In the genomic region with DNA sequence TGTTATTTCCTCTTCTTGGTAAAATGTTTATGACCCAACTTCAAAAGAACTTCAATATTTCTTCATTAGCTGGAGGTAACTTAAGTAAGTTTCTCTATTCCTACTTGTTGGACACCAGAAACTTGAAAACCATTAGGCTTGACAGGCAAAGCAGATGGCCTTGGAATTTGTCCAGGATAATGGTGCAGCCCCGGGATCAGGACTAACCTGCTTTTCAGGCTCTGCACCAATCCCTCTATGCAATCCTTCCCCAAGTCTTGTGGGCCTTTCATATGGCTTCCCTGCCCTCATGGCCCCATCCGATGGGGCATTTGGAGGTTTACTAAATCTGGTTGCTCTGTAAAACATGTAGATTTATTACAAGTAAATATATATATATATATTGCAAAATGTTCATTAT, we compare ENCODE assay signal across 22 cellular contexts.
DNase-seq lines count a peak whose midpoint lies in the region; ATAC-seq and TF ChIP-seq lines count a peak whose summit lies in the region.
"Had no signal": no experiment of that assay in that cellular context is flagged by ENCODE, and none has a peak within 500 bp of the region (broad histone marks: within the 10 kb centered on the region; RNA-seq: fewer than 3 reads in every experiment).

No MANE protein-coding gene starts in this region.

- H3K27me3 ChIP-seq in PC-9 (ENCODE audit: insufficient read depth, low read depth) (no peaks in the 10 kb centered on the region), upper lobe of right lung (no peaks in the 10 kb centered on the region)
- H3K27me3 ChIP-seq: ascending aorta, left lung had no signal

- POLR2A ChIA-PET in PC-9 (lab: Charles Lee; ENCODE audit: unreplicated experiment) (no interaction called here), GM10248 (lab: Yijun Ruan, JAX) (no interaction called here)

- H3K27ac ChIP-seq in PC-9 (peak overlapping the region; percentile 10; the same call in 1 of the 2 replicates), upper lobe of right lung (no peak overlapping the region)
- H3K27ac ChIP-seq: ascending aorta, left lung, thoracic aorta had no signal

- intact Hi-C loops in PC-9 (cut with micrococcal nuclease; ENCODE audit: unreplicated experiment) (no loop called here), mucosa of descending colon (cut with DNase I, micrococcal nuclease) (no loop called here), upper lobe of right lung (cut with DNase I) (no loop called here)

- H3K4me1 ChIP-seq in PC-9 (replicated peaks; ENCODE audit: insufficient read depth) (peaks cover 37% of the 10 kb centered on the region), mucosa of descending colon (ENCODE audit: low read depth) (peaks cover 5% of the 10 kb centered on the region), upper lobe of right lung (peaks cover 15% of the 10 kb centered on the region)

- DNase-seq in DMS53 treated with DMSO at 0.1 percent for 48 hours (lab: John Stamatoyannopoulos, UW; ENCODE audit: unreplicated experiment) (peak; percentile 72), NCI-H1048 (lab: John Stamatoyannopoulos, UW) (peak; percentile 16), PC-9 (peak; percentile 69 to 71), mucosa of descending colon (peak in 2 of 3 donors; percentile 59 to 69), upper lobe of right lung (no peak), AML-193 (lab: John Stamatoyannopoulos, UW) (no peak), GM10248 (ENCODE audit: extremely low spot score) (no peak)
- DNase-seq: activated CD8-positive, alpha-beta memory T cell treated with anti-CD3 and anti-CD28 coated beads for 24 hours; activated naive CD4-positive, alpha-beta T cell treated with anti-CD3 and anti-CD28 coated beads, Interleukin-2, amount 10 ng/mL, durations not matched to agents 7 days and 5 days; activated T-cell treated with anti-CD3 and anti-CD28 coated beads, Interleukin-2, amount 50 U/mL, for 4 hours; CD4-positive, alpha-beta memory T cell; effector memory CD4-positive, alpha-beta T cell; left lung; midbrain; NCI-H1436; nephron progenitor cell; stimulated activated CD4-positive, alpha-beta T cell treated with anti-CD3 and anti-CD28 coated beads, Interleukin-1b, Interleukin-23, amount 100 ng/mL, for 48 hours; stimulated activated naive B cell treated with anti-CD40 and anti-IgM and Interleukin-4, amounts not matched to agents 10 μg/mL and 1 μg/mL and 100 μg/mL, for 72 hours had no signal

- peak overlapping the region; percentile 7; the same call in 1 of the 2 replicates for H3K4me2 ChIP-seq in PC-9

- TF ChIP-seq CTCF in PC-9 (conservative IDR thresholded peaks at IDR 0.05) (no peak), mucosa of descending colon (IDR thresholded peaks at IDR 0.05) (no peak), upper lobe of right lung (IDR thresholded peaks at IDR 0.05) (no peak), GM10248 (IDR thresholded peaks at IDR 0.05; ENCODE audit: control extremely low read depth, extremely low read depth, low read depth, missing control alignments) (no peak)

- BruUV-seq in PC-9 (replicated peaks; lab: Mats Ljungman, UMichigan) = no TSS peak

- peaks cover 15% of the 10 kb centered on the region for H3F3A ChIP-seq in PC-9 (ENCODE audit: insufficient read depth, low read depth)

- H3K9me2 ChIP-seq in PC-9 (ENCODE audit: insufficient read depth) = no peaks in the 10 kb centered on the region

- CTCF ChIA-PET in PC-9 (lab: Charles Lee) = no interaction called here
- CTCF ChIA-PET in GM10248 (lab: Yijun Ruan, JAX) = interaction anchor here (2.6 kb wide), 1 partner anchor 47 kb away, joined by 8 read pairs; no protein-coding TSS in a partner anchor

- H3K36me3 ChIP-seq in PC-9 (ENCODE audit: low read depth) (no peaks in the 10 kb centered on the region), mucosa of descending colon (ENCODE audit: low read depth) (no peaks in the 10 kb centered on the region), upper lobe of right lung (no peaks in the 10 kb centered on the region)
- H3K36me3 ChIP-seq: ascending aorta, left lung, thoracic aorta had no signal

- ATAC-seq in mucosa of descending colon = peak; percentile 59
- no peak for ATAC-seq in upper lobe of right lung
- ATAC-seq in HG03045 (IDR thresholded peaks at IDR 0.05; ENCODE audit: unreplicated experiment) = no peak
- ATAC-seq: activated T-cell treated with anti-CD3 and anti-CD28 coated beads, Interleukin-2, amount 50 U/mL, for 4 hours; HepG2; left lung; stimulated activated naive B cell treated with anti-CD40 and anti-IgM and Interleukin-4, amounts not matched to agents 10 μg/mL and 1 μg/mL and 100 μg/mL, for 72 hours had no signal

- H2AFZ ChIP-seq in PC-9 = no peak overlapping the region

- H3K79me2 ChIP-seq in PC-9 (ENCODE audit: low read depth) = no peaks in the 10 kb centered on the region

- H3K4me3 ChIP-seq in PC-9 = no peak overlapping the region
- H3K4me3 ChIP-seq in mucosa of descending colon = no peak overlapping the region
- no peak overlapping the region for H3K4me3 ChIP-seq in upper lobe of right lung
- H3K4me3 ChIP-seq: ascending aorta, left lung, thoracic aorta had no signal

- H3K9me3 ChIP-seq in PC-9 (ENCODE audit: insufficient read depth, low read depth) (no peaks in the 10 kb centered on the region), mucosa of descending colon (no peaks in the 10 kb centered on the region), upper lobe of right lung (no peaks in the 10 kb centered on the region)
- H3K9me3 ChIP-seq: ascending aorta, left lung, thoracic aorta had no signal

- H4K20me1 ChIP-seq in PC-9 (ENCODE audit: insufficient read depth) = no peaks in the 10 kb centered on the region

Comparison
In these comparisons a context has a peak if more than half of its experiments do, and no peak if none do; other contexts are left out.
1. DNase-seq: peak in DMS53 treated with DMSO at 0.1 percent for 48 hours (single experiment), NCI-H1048 (single experiment), PC-9 (2 of 2) and mucosa of descending colon (2 of 3); none in upper lobe of right lung (single experiment), AML-193 (0 of 2) and GM10248 (single experiment).